8 cellular contexts compared by ENCODE assay signal in the genomic region with DNA sequence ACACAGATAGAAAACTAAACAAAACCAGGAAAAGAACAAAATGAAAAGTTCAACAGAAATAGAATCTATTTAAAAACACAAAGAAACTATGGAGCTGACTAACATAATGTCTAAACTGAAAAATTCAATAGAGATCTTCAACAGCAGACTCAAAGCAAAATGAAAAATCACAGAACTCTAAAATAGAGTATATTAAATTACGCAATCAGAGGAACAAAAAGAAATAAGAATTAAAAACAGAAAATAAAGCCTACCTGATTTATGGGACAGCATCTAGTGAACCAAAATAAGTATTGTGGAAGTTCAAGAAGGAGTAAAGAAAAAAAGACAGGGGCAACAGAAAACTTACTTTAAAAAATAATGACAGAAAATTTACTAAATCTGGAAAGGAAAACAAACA.
"Had no signal": no experiment of that assay in that cellular context is flagged by ENCODE, and none has a peak within 500 bp of the region (broad histone marks: within the 10 kb centered on the region; RNA-seq: fewer than 3 reads in every experiment).

No MANE protein-coding gene starts in this region.

- FAIRE-seq: H54, HTR-8/SVneo had no signal

- H3K4me3 ChIP-seq: GM23248 had no signal

- H3K27ac ChIP-seq: GM23248, KMS-11 had no signal

- H3K9ac ChIP-seq: GM23248, KMS-11 had no signal

- DNase-seq: GM23248, GOT3, H9, HCEC 1CT, Karpas-422 had no signal

- H2AFZ ChIP-seq: GM23248 had no signal

- H3K4me2 ChIP-seq: KMS-11 had no signal
